Comparison of ENCODE assay signal across 12 cellular contexts in genomic region chrX:7435822-7436221, GRCh38.
"Had no signal": no experiment of that assay in that cellular context is flagged by ENCODE, and none has a peak within 500 bp of the region (broad histone marks: within the 10 kb centered on the region; RNA-seq: fewer than 3 reads in every experiment).

No MANE protein-coding gene starts in this region.

- ATAC-seq: activated T-cell treated with anti-CD3 and anti-CD28 coated beads, Interleukin-2, amount 50 U/mL, for 72 hours; left colon; natural killer cell had no signal

- H3K27me3 ChIP-seq: ascending aorta, right atrium auricular region had no signal

- H3K9me3 ChIP-seq: ascending aorta, right atrium auricular region had no signal

- H3K4me1 ChIP-seq: ascending aorta, right atrium auricular region had no signal

- H3K4me3 ChIP-seq: ascending aorta, right atrium auricular region had no signal

- DNase-seq: activated CD4-positive, alpha-beta T cell treated with anti-CD3 and anti-CD28 coated beads for 1 hour; activated CD4-positive, alpha-beta T cell treated with anti-CD3 and anti-CD28 coated beads, Interleukin-2, amount 50 U/mL, for 48 hours; activated gamma-delta T cell treated with Interleukin-2 at 50 U/mL for 16 hours; activated naive CD8-positive, alpha-beta T cell treated with anti-CD3 and anti-CD28 coated beads, Interleukin-2, amount 10 ng/mL, durations not matched to agents 7 days and 5 days; activated T-cell treated with anti-CD3 and anti-CD28 coated beads, Interleukin-2, amount 50 U/mL, for 72 hours; left colon; natural killer cell; posterior cingulate gyrus; stimulated activated naive CD4-positive, alpha-beta T cell; T-helper 9 cell had no signal

- H3K36me3 ChIP-seq: ascending aorta, right atrium auricular region had no signal

- H3K27ac ChIP-seq: ascending aorta, right atrium auricular region had no signal
